8 cellular contexts compared by ENCODE assay signal in the genomic region with DNA sequence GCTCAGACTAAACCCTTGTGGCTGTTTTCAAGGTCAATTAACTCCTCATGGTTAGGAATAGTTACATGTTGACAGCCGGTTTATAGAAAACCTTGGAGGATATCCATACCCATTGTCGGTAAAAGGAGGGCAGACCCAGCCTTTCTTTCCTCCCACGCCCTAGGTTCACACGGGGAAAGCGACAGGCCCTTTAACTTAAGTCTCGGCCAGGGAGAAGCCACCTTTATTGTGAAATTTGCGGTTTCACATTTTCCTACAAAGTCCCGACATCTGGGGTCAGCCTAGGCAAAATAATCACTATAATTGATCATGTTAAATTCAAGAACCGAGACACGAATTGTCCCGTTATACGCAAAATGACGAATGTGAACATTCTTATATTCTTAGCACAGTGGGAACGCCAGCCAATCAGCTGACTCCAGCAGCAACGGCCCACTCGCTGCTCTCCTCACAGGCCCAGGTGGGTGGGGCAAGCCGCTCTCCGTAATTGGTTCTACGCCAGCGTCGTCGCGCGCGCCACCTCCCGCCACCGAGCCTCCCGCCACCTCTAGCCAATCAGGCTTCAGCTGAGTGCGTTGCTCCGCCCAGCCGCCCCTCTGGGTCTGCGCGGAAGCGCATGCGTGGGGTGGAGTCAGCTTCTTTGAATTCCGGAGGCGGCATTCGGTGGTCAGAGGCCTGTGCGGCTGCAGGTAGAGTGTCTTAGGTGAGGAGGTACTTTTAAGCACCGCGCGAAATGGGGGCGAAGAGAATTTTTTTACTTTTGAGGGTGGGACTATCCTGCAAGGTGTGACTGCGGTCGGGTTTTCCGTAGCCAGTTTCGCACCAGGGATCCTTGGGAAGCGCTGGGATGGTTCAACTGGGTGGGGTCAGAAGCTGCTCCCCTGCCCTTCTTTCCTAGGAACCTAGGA.
DNase-seq lines count a peak whose midpoint lies in the region; ATAC-seq and TF ChIP-seq lines count a peak whose summit lies in the region.

A gene with protein sequence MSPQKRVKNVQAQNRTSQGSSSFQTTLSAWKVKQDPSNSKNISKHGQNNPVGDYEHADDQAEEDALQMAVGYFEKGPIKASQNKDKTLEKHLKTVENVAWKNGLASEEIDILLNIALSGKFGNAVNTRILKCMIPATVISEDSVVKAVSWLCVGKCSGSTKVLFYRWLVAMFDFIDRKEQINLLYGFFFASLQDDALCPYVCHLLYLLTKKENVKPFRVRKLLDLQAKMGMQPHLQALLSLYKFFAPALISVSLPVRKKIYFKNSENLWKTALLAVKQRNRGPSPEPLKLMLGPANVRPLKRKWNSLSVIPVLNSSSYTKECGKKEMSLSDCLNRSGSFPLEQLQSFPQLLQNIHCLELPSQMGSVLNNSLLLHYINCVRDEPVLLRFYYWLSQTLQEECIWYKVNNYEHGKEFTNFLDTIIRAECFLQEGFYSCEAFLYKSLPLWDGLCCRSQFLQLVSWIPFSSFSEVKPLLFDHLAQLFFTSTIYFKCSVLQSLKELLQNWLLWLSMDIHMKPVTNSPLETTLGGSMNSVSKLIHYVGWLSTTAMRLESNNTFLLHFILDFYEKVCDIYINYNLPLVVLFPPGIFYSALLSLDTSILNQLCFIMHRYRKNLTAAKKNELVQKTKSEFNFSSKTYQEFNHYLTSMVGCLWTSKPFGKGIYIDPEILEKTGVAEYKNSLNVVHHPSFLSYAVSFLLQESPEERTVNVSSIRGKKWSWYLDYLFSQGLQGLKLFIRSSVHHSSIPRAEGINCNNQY (plus strand): TSS at position 659 of the 908 bp plus-strand sequence. CDS start 2,867 bp downstream, outside the sequence.

- no peak for TF ChIP-seq RAD21 in Ishikawa (IDR thresholded peaks at IDR 0.05; ENCODE audit: low read depth)

- no peak for TF ChIP-seq EP300 in Ishikawa (IDR thresholded peaks at IDR 0.05; ENCODE audit: borderline replicate concordance)

- DNase-seq in DMS153 treated with DMSO at 0.1 percent for 48 hours (lab: John Stamatoyannopoulos, UW; ENCODE audit: unreplicated experiment), result peak; percentile 69
- DNase-seq in OCI-M2 (lab: John Stamatoyannopoulos, UW; ENCODE audit: unreplicated experiment), result peak; percentile 47
- peak; percentile 83 for DNase-seq in activated T-cell treated with anti-CD3 and anti-CD28 coated beads for 4 hours
- peak; percentile 94 for DNase-seq in epithelial cell of esophagus (ENCODE audit: low read depth)
- DNase-seq in middle frontal gyrus (ENCODE audit: extremely low spot score, low spot score), result peak; percentile 77
- peak; percentile 84 to 85 for DNase-seq in stimulated activated CD8-positive, alpha-beta memory T cell treated with anti-CD3 and anti-CD28 coated beads, Interleukin-2, amount 100 ng/mL, for 1 hour (ENCODE audit: low read depth in 2 of 2)

- H3K4me3 ChIP-seq in epithelial cell of esophagus (ENCODE audit: low read length), result peak within 1 kb of the TSS; percentile 60

- ATAC-seq in GM21619 (IDR thresholded peaks at IDR 0.05; ENCODE audit: unreplicated experiment), result peak; percentile 100

- no peak for TF ChIP-seq CTCF in epithelial cell of esophagus (IDR thresholded peaks at IDR 0.05; ENCODE audit: insufficient read depth, low read depth, low read length, missing control alignments)

TF ChIP-seq in Ishikawa, 13 proteins besides CTCF, POLR2A, EP300 and RAD21:
- TF ChIP-seq, protein P1, sequence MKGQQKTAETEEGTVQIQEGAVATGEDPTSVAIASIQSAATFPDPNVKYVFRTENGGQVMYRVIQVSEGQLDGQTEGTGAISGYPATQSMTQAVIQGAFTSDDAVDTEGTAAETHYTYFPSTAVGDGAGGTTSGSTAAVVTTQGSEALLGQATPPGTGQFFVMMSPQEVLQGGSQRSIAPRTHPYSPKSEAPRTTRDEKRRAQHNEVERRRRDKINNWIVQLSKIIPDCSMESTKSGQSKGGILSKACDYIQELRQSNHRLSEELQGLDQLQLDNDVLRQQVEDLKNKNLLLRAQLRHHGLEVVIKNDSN (IDR thresholded peaks at IDR 0.05), result no peak
- TF ChIP-seq TEAD4 (IDR thresholded peaks at IDR 0.05), result no peak
- TF ChIP-seq EGR1 (IDR thresholded peaks at IDR 0.05), result peak; percentile 53
- TF ChIP-seq YY1 (IDR thresholded peaks at IDR 0.05; ENCODE audit: low read depth), result no peak
- peak; percentile 65; the same call in 1 of the 2 replicates for TF ChIP-seq TAF1 (IDR thresholded peaks at IDR 0.05; ENCODE audit: low read depth)
- TF ChIP-seq REST (IDR thresholded peaks at IDR 0.05; ENCODE audit: low read depth), result no peak
- TF ChIP-seq MAX (IDR thresholded peaks at IDR 0.05), result peak; percentile 79
- TF ChIP-seq FOXM1 (IDR thresholded peaks at IDR 0.05; ENCODE audit: borderline replicate concordance, low read depth), result no peak
- TF ChIP-seq TCF12 (IDR thresholded peaks at IDR 0.05; ENCODE audit: low read depth), result no peak
- no peak for TF ChIP-seq CEBPB (IDR thresholded peaks at IDR 0.05)
- TF ChIP-seq ZBTB7A (IDR thresholded peaks at IDR 0.05; ENCODE audit: low read depth), result no peak
- peak; percentile 17 for TF ChIP-seq NFIC (IDR thresholded peaks at IDR 0.05)
- TF ChIP-seq CREB1 (IDR thresholded peaks at IDR 0.05; ENCODE audit: low read depth), result 0 out of 2 replicates have a peak, but pooled peaks have one; percentile 38

Comparison
In these comparisons a context has a peak if more than half of its experiments do, and no peak if none do; other contexts are left out.
1. Peak in every context shown above with its lines: DNase-seq, ATAC-seq and H3K4me3 ChIP-seq.